Comparison of ENCODE assay signal across 17 cellular contexts in the genomic region with DNA sequence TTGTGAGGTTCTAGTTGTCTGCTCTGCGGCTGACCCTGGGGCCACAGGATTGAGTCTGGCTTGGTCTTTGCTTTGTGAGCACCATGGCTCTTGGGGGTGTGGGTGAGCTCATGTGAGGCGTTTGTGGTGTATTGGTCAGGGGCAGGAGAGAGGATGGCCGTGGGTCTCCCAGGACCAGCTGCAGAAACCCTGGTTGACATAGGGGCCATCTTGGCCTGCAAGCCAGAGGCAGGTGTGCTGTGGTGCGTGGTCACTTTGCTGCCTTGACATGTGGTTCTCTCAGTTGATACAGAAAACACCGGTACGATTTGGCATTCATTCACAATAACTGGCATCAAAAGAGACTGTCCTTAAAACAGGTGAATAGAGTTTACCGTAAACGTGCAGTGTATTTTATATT. TPM values are rescaled to one million over a fixed set of nuclear protein-coding genes. Genes with fewer than 3 reads are reported as not detected.
DNase-seq lines count a peak whose midpoint lies in the region; ATAC-seq, FAIRE-seq and TF ChIP-seq lines count a peak whose summit lies in the region.
"Had no signal": no experiment of that assay in that cellular context is flagged by ENCODE, and none has a peak within 500 bp of the region (broad histone marks: within the 10 kb centered on the region; RNA-seq: fewer than 3 reads in every experiment).

No MANE protein-coding gene starts in this region.

- H3K36me3 Mint-ChIP-seq in Caco-2 (ENCODE audit: insufficient read depth, unreplicated experiment): peaks cover 88% of the 10 kb centered on the region
- peaks cover 29% of the 10 kb centered on the region for H3K36me3 Mint-ChIP-seq in T-cell

- H3K4me2 ChIP-seq in endothelial cell of umbilical vein (ENCODE audit: insufficient read depth, low read length) (no peak overlapping the region), osteoblast (ENCODE audit: insufficient read depth, low read length) (no peak overlapping the region)

- TF ChIP-seq CTCF in Caco-2 (IDR thresholded peaks at IDR 0.05; ENCODE audit: insufficient read depth in 1 of 2, low read depth in 1 of 2, low read length in 1 of 2, severe bottlenecking in 1 of 2, unreplicated experiment in 1 of 2) (no peak), endothelial cell of umbilical vein (IDR thresholded peaks at IDR 0.05; ENCODE audit: extremely low read depth in 1 of 2, insufficient read depth in 1 of 2, low read depth in 1 of 2, low read length in 2 of 2) (no peak), osteoblast (IDR thresholded peaks at IDR 0.05; ENCODE audit: extremely low read depth, low read depth, low read length) (no peak)

- H3K79me2 ChIP-seq in endothelial cell of umbilical vein (ENCODE audit: control insufficient read depth, insufficient read depth, low read length): peaks cover 17% of the 10 kb centered on the region
- H3K79me2 ChIP-seq in osteoblast (ENCODE audit: insufficient read depth, low read length): peaks cover 74% of the 10 kb centered on the region

- H3K9me1 ChIP-seq in endothelial cell of umbilical vein (replicated peaks; ENCODE audit: control insufficient read depth, extremely low read depth, insufficient read depth, low read length): no peaks in the 10 kb centered on the region

- no peak for TF ChIP-seq POLR2A in endothelial cell of umbilical vein (IDR thresholded peaks at IDR 0.05; ENCODE audit: low read depth, low read length)

- CTCF ChIA-PET in Caco-2 (lab: Charles Lee): interaction anchor here (0.6 to 1.1 kb wide), 4 partner anchors 12 to 429 kb away, joined by 3 to 5 read pairs (median 4); partner anchors contain the start of gene PHRF1
- CTCF ChIA-PET in T-cell (lab: Charles Lee): interaction anchor here in 1 of 2 donors (2.3 kb wide), 1 partner anchor 33 kb away, joined by 9 read pairs; no protein-coding TSS in a partner anchor
- CTCF ChIA-PET in endothelial cell of umbilical vein (lab: Charles Lee): no interaction called here

- H3K27me3 ChIP-seq in Caco-2 (replicated peaks; ENCODE audit: control insufficient read depth, insufficient read depth, low read length) (no peaks in the 10 kb centered on the region), endothelial cell of umbilical vein (ENCODE audit: control insufficient read depth in 2 of 2, insufficient read depth in 2 of 2, low read length in 2 of 2) (no peaks in the 10 kb centered on the region), osteoblast (ENCODE audit: insufficient read depth, low read length) (no peaks in the 10 kb centered on the region)
- H3K27me3 ChIP-seq: ascending aorta had no signal

- DNase-seq in Caco-2 (no peak), T-cell (no peak), endothelial cell of umbilical vein (ENCODE audit: low read depth, low spot score) (no peak), osteoblast (ENCODE audit: insufficient read length, low spot score, missing footprints) (no peak), NK-92 (lab: John Stamatoyannopoulos, UW; ENCODE audit: unreplicated experiment) (no peak), NCI-H1930 (lab: John Stamatoyannopoulos, UW) (no peak)
- DNase-seq: NCI-H1436 treated with DMSO at 0.1 percent for 48 hours, NCI-H510A, T1000 had no signal

- dilution Hi-C loops in endothelial cell of umbilical vein (cut with MboI; ENCODE audit: extremely low pct_ligation_motif_present, low sequenced_read_pairs): no loop called here

- peak overlapping the region; percentile 5 for H3K4me3 Mint-ChIP-seq in Caco-2 (ENCODE audit: unreplicated experiment)
- H3K4me3 Mint-ChIP-seq in T-cell: peak overlapping the region; percentile 69 to 80 (median 77)

- no peak for FAIRE-seq in endothelial cell of umbilical vein (lab: Jason Lieb, UNC)
- FAIRE-seq: G401.6 had no signal

- POLR2A ChIA-PET in Caco-2 (lab: Charles Lee) (interaction anchor here (0.6 to 1.2 kb wide), 4 partner anchors 11 to 108 kb away, joined by 3 to 17 read pairs (median 12); partner anchors contain the start of genes PHRF1 and TMEM80), T-cell (lab: Charles Lee) (interaction anchor here in 1 of 2 donors (0.6 kb wide), 1 partner anchor 28 kb away, joined by 4 read pairs; the partner anchor contains the start of gene IRF7), endothelial cell of umbilical vein (lab: Charles Lee) (no interaction called here)

- H2AFZ ChIP-seq in endothelial cell of umbilical vein (ENCODE audit: low read depth, low read length) (no peak overlapping the region), osteoblast (ENCODE audit: low read length) (no peak overlapping the region)

- H3K36me3 ChIP-seq in Caco-2 (ENCODE audit: control insufficient read depth, insufficient read depth, low read length): peaks cover 3% of the 10 kb centered on the region
- peaks cover 6 to 33% of the 10 kb centered on the region in 2 experiments for H3K36me3 ChIP-seq in endothelial cell of umbilical vein (ENCODE audit: control insufficient read depth in 2 of 2, extremely low read depth in 1 of 2, insufficient read depth in 2 of 2, low read length in 2 of 2)
- H3K36me3 ChIP-seq in osteoblast (ENCODE audit: insufficient read depth, low read length): peaks cover 60% of the 10 kb centered on the region

- H3K4me1 Mint-ChIP-seq in Caco-2 (ENCODE audit: low read depth, unreplicated experiment) (peaks cover 29% of the 10 kb centered on the region), T-cell (peaks cover 28 to 34% (median 33%) of the 10 kb centered on the region in 3 donors)

- H3K4me3 ChIP-seq in Caco-2 (ENCODE audit: low read depth, low read length): no peak overlapping the region
- H3K4me3 ChIP-seq in endothelial cell of umbilical vein (replicated peaks in 1 of 3; ENCODE audit: insufficient read depth in 1 of 3, low read depth in 1 of 3, low read length in 3 of 3): no peak overlapping the region
- no peak overlapping the region for H3K4me3 ChIP-seq in osteoblast (ENCODE audit: insufficient read depth, low read length)
- H3K4me3 ChIP-seq: ascending aorta had no signal

- intact Hi-C loops in Caco-2 (cut with micrococcal nuclease; ENCODE audit: unreplicated experiment) (no loop called here), endothelial cell of umbilical vein (cut with micrococcal nuclease) (no loop called here)

- no peaks in the 10 kb centered on the region for H3K27me3 Mint-ChIP-seq in Caco-2 (ENCODE audit: insufficient read depth, unreplicated experiment)
- no peaks in the 10 kb centered on the region for H3K27me3 Mint-ChIP-seq in T-cell

- H3K9me3 ChIP-seq in Caco-2 (no peaks in the 10 kb centered on the region), endothelial cell of umbilical vein (replicated peaks; ENCODE audit: control insufficient read depth, insufficient read depth, low read length) (no peaks in the 10 kb centered on the region), osteoblast (ENCODE audit: low read depth, low read length) (no peaks in the 10 kb centered on the region)
- H3K9me3 ChIP-seq: ascending aorta had no signal

- H3K27ac Mint-ChIP-seq in Caco-2 (ENCODE audit: unreplicated experiment) (peak overlapping the region; percentile 82), T-cell (peak overlapping the region; percentile 99)

- H3K27ac ChIP-seq in endothelial cell of umbilical vein (ENCODE audit: insufficient read depth, low read depth, low read length) (peak overlapping the region; percentile 66), osteoblast (ENCODE audit: low read depth, low read length) (peak overlapping the region; percentile 25)
- H3K27ac ChIP-seq: C4-2B had no signal

- no peaks in the 10 kb centered on the region for H3K9me3 Mint-ChIP-seq in Caco-2 (ENCODE audit: unreplicated experiment)
- H3K9me3 Mint-ChIP-seq in T-cell: no peaks in the 10 kb centered on the region

- H3K9ac ChIP-seq in endothelial cell of umbilical vein (replicated peaks; ENCODE audit: extremely low read depth, insufficient read depth, low read length): no peak overlapping the region

- H4K20me1 ChIP-seq in endothelial cell of umbilical vein (replicated peaks; ENCODE audit: control insufficient read depth, extremely low read depth, insufficient read depth, low read length): no peaks in the 10 kb centered on the region
- H4K20me1 ChIP-seq in osteoblast (ENCODE audit: insufficient read depth, low read length): peaks cover 54% of the 10 kb centered on the region

- ATAC-seq in T-cell (replicated peaks in 1 of 4) (peak in 1 of 4 experiments; percentile 4), GM21381 (IDR thresholded peaks at IDR 0.05; ENCODE audit: unreplicated experiment) (no peak), HG03565 (IDR thresholded peaks at IDR 0.05; ENCODE audit: unreplicated experiment) (no peak)

- BruUV-seq in Caco-2 (replicated peaks; lab: Mats Ljungman, UMichigan) (no TSS peak), endothelial cell of umbilical vein (replicated peaks; lab: Mats Ljungman, UMichigan) (no TSS peak)

- H3K4me1 ChIP-seq in Caco-2 (peaks cover 25% of the 10 kb centered on the region), endothelial cell of umbilical vein (ENCODE audit: control insufficient read depth, extremely low read depth, insufficient read depth, low read length) (peaks cover 11% of the 10 kb centered on the region), osteoblast (ENCODE audit: insufficient read depth, low read length) (peaks cover 9% of the 10 kb centered on the region)
- H3K4me1 ChIP-seq: ascending aorta had no signal

RNA-seq across cellular contexts. Expression of gene PHRF1, which starts 11.3 kb away (rescaled TPM):
- total RNA-seq in Caco-2 (2022) (43.9 and 46.8 TPM in 2 replicates), T-cell (10 to 100 TPM; 40.2 to 69.4 (median 66.3) TPM), endothelial cell of umbilical vein (38.8 and 39.4 TPM in 2 replicates), osteoblast (23.9 and 27.5 TPM in 2 replicates)
- 14.2 and 14.8 TPM in 2 replicates for polyA plus RNA-seq in endothelial cell of umbilical vein
- polyA plus RNA-seq in endothelial cell of umbilical vein (2011; cell fraction: cytosol; rRNA removed): 11.6 and 14.8 TPM in 2 replicates
- 34.6 and 40.1 TPM in 2 replicates for polyA plus RNA-seq in endothelial cell of umbilical vein (2011; cell fraction: nucleus; rRNA removed)
- polyA plus RNA-seq in endothelial cell of umbilical vein (2012): 16.6 and 19.6 TPM in 2 replicates
- 13.2 and 16.1 TPM in 2 replicates for polyA minus RNA-seq in endothelial cell of umbilical vein
- polyA minus RNA-seq in endothelial cell of umbilical vein (2011; cell fraction: cytosol; rRNA and poly(A)+ RNA removed): 8.1 TPM
- 25.0 and 35.3 TPM in 2 replicates for polyA minus RNA-seq in endothelial cell of umbilical vein (2011; cell fraction: nucleus; rRNA and poly(A)+ RNA removed)

RNA-seq across cellular contexts. Expression of gene RASSF7, which starts 26.8 kb away (rescaled TPM):
- total RNA-seq in Caco-2 (2022): 61.1 and 65.5 TPM in 2 replicates
- total RNA-seq in T-cell: 10 to 100 TPM; 23.2 to 68.4 (median 63.4) TPM
- total RNA-seq in endothelial cell of umbilical vein: 12.2 and 14.1 TPM in 2 replicates
- 19.9 and 27.9 TPM in 2 replicates for polyA plus RNA-seq in endothelial cell of umbilical vein
- 11.1 and 16.5 TPM in 2 replicates for polyA plus RNA-seq in endothelial cell of umbilical vein (2011; cell fraction: cytosol; rRNA removed)
- 20.5 and 21.7 TPM in 2 replicates for polyA plus RNA-seq in endothelial cell of umbilical vein (2011; cell fraction: nucleus; rRNA removed)
- polyA plus RNA-seq in endothelial cell of umbilical vein (2012): 5.5 and 12.2 TPM in 2 replicates
- polyA minus RNA-seq in endothelial cell of umbilical vein: 5.7 and 7.6 TPM in 2 replicates
- polyA minus RNA-seq in endothelial cell of umbilical vein (2011; cell fraction: cytosol; rRNA and poly(A)+ RNA removed): 5.4 TPM
- 1.7 and 3.0 TPM in 2 replicates for polyA minus RNA-seq in endothelial cell of umbilical vein (2011; cell fraction: nucleus; rRNA and poly(A)+ RNA removed)
- 2.4 and 6.2 TPM in 2 replicates for total RNA-seq in osteoblast

RNA-seq across cellular contexts. Expression of gene LMNTD2, which starts 27.0 kb away (rescaled TPM):
- 11.9 and 13.8 TPM in 2 replicates for total RNA-seq in Caco-2 (2022)
- total RNA-seq in T-cell: 10 to 100 TPM in 1 of 5 donors, 1 to 10 TPM in 4; 5.1 to 13.4 (median 8.8) TPM
- 1.8 and 2.1 TPM in 2 replicates for total RNA-seq in endothelial cell of umbilical vein
- 2.6 and 3.9 TPM in 2 replicates for polyA plus RNA-seq in endothelial cell of umbilical vein
- 0.61 and 0.97 TPM in 2 replicates for polyA plus RNA-seq in endothelial cell of umbilical vein (2011; cell fraction: cytosol; rRNA removed)
- 12.6 and 17.5 TPM in 2 replicates for polyA plus RNA-seq in endothelial cell of umbilical vein (2011; cell fraction: nucleus; rRNA removed)
- polyA plus RNA-seq in endothelial cell of umbilical vein (2012): 0.35 and 1.5 TPM in 2 replicates
- 0.25 and 1.0 TPM in 2 replicates for polyA minus RNA-seq in endothelial cell of umbilical vein
- polyA minus RNA-seq in endothelial cell of umbilical vein (2011; cell fraction: cytosol; rRNA and poly(A)+ RNA removed): 1.3 TPM
- 0.58 and 4.2 TPM in 2 replicates for polyA minus RNA-seq in endothelial cell of umbilical vein (2011; cell fraction: nucleus; rRNA and poly(A)+ RNA removed)
- 0.29 and 0.36 TPM in 2 replicates for total RNA-seq in osteoblast

RNA-seq across cellular contexts. Expression of gene IRF7, which starts 28.2 kb away (rescaled TPM):
- total RNA-seq in Caco-2 (2022) (27.2 and 31.2 TPM in 2 replicates), T-cell (100 to 1,000 TPM in 1 of 5 donors, 10 to 100 TPM in 4; 58.9 to 128 (median 73.7) TPM), endothelial cell of umbilical vein (12.3 and 14.7 TPM in 2 replicates), osteoblast (11.5 and 21.4 TPM in 2 replicates)
- 12.6 and 23.3 TPM in 2 replicates for polyA plus RNA-seq in endothelial cell of umbilical vein
- 4.6 and 8.7 TPM in 2 replicates for polyA plus RNA-seq in endothelial cell of umbilical vein (2011; cell fraction: cytosol; rRNA removed)
- 26.7 and 26.8 TPM in 2 replicates for polyA plus RNA-seq in endothelial cell of umbilical vein (2011; cell fraction: nucleus; rRNA removed)
- 8.6 and 15.0 TPM in 2 replicates for polyA plus RNA-seq in endothelial cell of umbilical vein (2012)
- 6.3 TPM in 2 replicates for polyA minus RNA-seq in endothelial cell of umbilical vein
- 4.2 TPM for polyA minus RNA-seq in endothelial cell of umbilical vein (2011; cell fraction: cytosol; rRNA and poly(A)+ RNA removed)
- polyA minus RNA-seq in endothelial cell of umbilical vein (2011; cell fraction: nucleus; rRNA and poly(A)+ RNA removed): 10.1 and 15.2 TPM in 2 replicates

RNA-seq across cellular contexts. Expression of gene CDHR5, which starts 37.2 kb away (rescaled TPM):
- total RNA-seq in Caco-2 (2022): 30.2 and 42.0 TPM in 2 replicates
- total RNA-seq in T-cell: under 1 TPM in 2 of 5 donors, not detected in 3; 0.26 to 0.29 TPM
- total RNA-seq in endothelial cell of umbilical vein: not detected in 2 replicates
- not detected in 2 replicates for polyA plus RNA-seq in endothelial cell of umbilical vein
- not detected in 2 replicates for polyA plus RNA-seq in endothelial cell of umbilical vein (2011; cell fraction: cytosol; rRNA removed)
- polyA plus RNA-seq in endothelial cell of umbilical vein (2011; cell fraction: nucleus; rRNA removed): not detected in 2 replicates
- 0.20 TPM in 1 of 2 replicates, not detected in the other for polyA plus RNA-seq in endothelial cell of umbilical vein (2012)
- polyA minus RNA-seq in endothelial cell of umbilical vein: not detected in 2 replicates
- polyA minus RNA-seq in endothelial cell of umbilical vein (2011; cell fraction: cytosol; rRNA and poly(A)+ RNA removed): not detected
- polyA minus RNA-seq in endothelial cell of umbilical vein (2011; cell fraction: nucleus; rRNA and poly(A)+ RNA removed): not detected in 2 replicates
- total RNA-seq in osteoblast: not detected in 2 replicates
- total RNA-seq: fibroblast of villous mesenchyme, sciatic nerve, subcutaneous adipose tissue had no signal
